Comparison of ENCODE assay signal across 22 cellular contexts in genomic region chr1:78078358-78078757, GRCh38. TPM values are rescaled to one million over a fixed set of nuclear protein-coding genes. Genes with fewer than 3 reads are reported as not detected.
"Had no signal": no experiment of that assay in that cellular context is flagged by ENCODE, and none has a peak within 500 bp of the region (broad histone marks: within the 10 kb centered on the region; RNA-seq: fewer than 3 reads in every experiment).

No MANE protein-coding gene starts in this region.

- H3K4me3 ChIP-seq: adrenal gland, dorsolateral prefrontal cortex, gastroesophageal sphincter, psoas muscle, right lobe of liver, testis, upper lobe of left lung had no signal

- ATAC-seq: activated T-cell treated with anti-CD3 and anti-CD28 coated beads, Interleukin-2, amount 50 U/mL, for 72 hours; gastroesophageal sphincter; psoas muscle; stimulated activated memory B cell treated with anti-CD40 and anti-IgM and Interleukin-4, amounts not matched to agents 10 μg/mL and 1 μg/mL and 100 μg/mL, for 72 hours had no signal

- H3K27me3 ChIP-seq: adrenal gland, dorsolateral prefrontal cortex, gastroesophageal sphincter, right lobe of liver, testis, upper lobe of left lung had no signal

- H3K4me1 ChIP-seq: testis had no signal

- H3K36me3 ChIP-seq: adrenal gland, gastroesophageal sphincter, right lobe of liver, upper lobe of left lung had no signal

- H3K27ac ChIP-seq: dorsolateral prefrontal cortex, psoas muscle, right lobe of liver, testis, upper lobe of left lung, VCaP had no signal

- DNase-seq: activated CD4-positive, alpha-beta T cell treated with anti-CD3 and anti-CD28 coated beads for 1 hour; activated CD8-positive, alpha-beta memory T cell treated with anti-CD3 and anti-CD28 coated beads for 24 hours; activated CD8-positive, alpha-beta memory T cell treated with anti-CD3 and anti-CD28 coated beads, Interleukin-2, amount 50 U/mL, for 48 hours; activated effector memory CD4-positive, alpha-beta T cell treated with anti-CD3 and anti-CD28 coated beads, Interleukin-2, amount 50 U/mL, for 16 hours; activated T-cell treated with anti-CD3 and anti-CD28 coated beads, Interleukin-2, amount 50 U/mL, for 72 hours; adrenal gland; dorsolateral prefrontal cortex; endodermal cell; erythroblast; immature natural killer cell; psoas muscle; right lobe of liver; small intestine; stimulated activated CD4-positive, alpha-beta T cell treated with anti-CD3 and anti-CD28 coated beads, Interleukin-4, amount 100 ng/mL, for 24 hours; SW 1271; T-helper 2 cell; testis had no signal

- H3K9me3 ChIP-seq: adrenal gland, psoas muscle, right lobe of liver, testis, upper lobe of left lung had no signal

RNA-seq across cellular contexts. Expression of gene GIPC2, which starts 32.6 kb away (rescaled TPM):
- total RNA-seq: astrocyte had no signal
